18 cellular contexts compared by ENCODE assay signal in genomic region chr7:47150497-47151260, GRCh38.
"Had no signal": no experiment of that assay in that cellular context is flagged by ENCODE, and none has a peak within 500 bp of the region (broad histone marks: within the 10 kb centered on the region; RNA-seq: fewer than 3 reads in every experiment).

No MANE protein-coding gene starts in this region.

- H3K36me3 Mint-ChIP-seq: activated naive CD8-positive, alpha-beta T cell treated with anti-CD3 and anti-CD28 coated beads for 36 hours; neural progenitor cell; stimulated activated naive B cell treated with anti-CD40 and anti-IgM and Interleukin-4, amounts not matched to agents 10 μg/mL and 1 μg/mL and 100 μg/mL, for 72 hours had no signal

- H3K27ac Mint-ChIP-seq: activated naive CD8-positive, alpha-beta T cell treated with anti-CD3 and anti-CD28 coated beads for 36 hours; activated T-helper 1 cell treated with anti-CD3 and anti-CD28 coated beads, Interleukin-12 subunit alpha, Interleukin-12 subunit beta, Interleukin-2, Interleukin-4 antibody, amounts not matched to agents 30 ng/mL and 10 ng/mL and 1 ng/mL, durations not matched to agents 14 hours and 24 hours and 36 hours; dendritic cell treated with granulocyte-macrophage colony-stimulating factor and Interleukin-4, amounts not matched to agents 40 ng/mL and 50 ng/mL, for 4 days; neural progenitor cell had no signal

- H3K9me3 ChIP-seq: breast epithelium, heart right ventricle, lower lobe of right lung, pancreas, thyroid gland had no signal

- H3K4me1 ChIP-seq: breast epithelium, neural progenitor cell had no signal

- DNase-seq: activated CD4-positive, alpha-beta T cell treated with anti-CD3 and anti-CD28 coated beads, Interleukin-2, amount 50 U/mL, for 1 hour; activated naive CD8-positive, alpha-beta T cell treated with anti-CD3 and anti-CD28 coated beads for 36 hours; cerebellar nuclear complex; effector memory CD4-positive, alpha-beta T cell; foreskin melanocyte; heart right ventricle; left cardiac atrium; lower lobe of right lung; pancreas; stimulated activated CD4-positive, alpha-beta T cell treated with anti-CD3 and anti-CD28 coated beads, Interleukin-2, amount 100 ng/mL, for 48 hours; stimulated activated naive B cell treated with anti-CD40 and anti-IgM and Interleukin-4, amounts not matched to agents 10 μg/mL and 1 μg/mL and 100 μg/mL, for 72 hours; T-helper 9 cell; thyroid gland had no signal

- H2AFZ ChIP-seq: neural progenitor cell had no signal

- H3K27me3 ChIP-seq: breast epithelium, heart right ventricle, neural progenitor cell, pancreas, thyroid gland had no signal

- H3K9me3 Mint-ChIP-seq: activated naive CD8-positive, alpha-beta T cell treated with anti-CD3 and anti-CD28 coated beads for 36 hours; activated T-helper 1 cell treated with anti-CD3 and anti-CD28 coated beads, Interleukin-12 subunit alpha, Interleukin-12 subunit beta, Interleukin-2, Interleukin-4 antibody, amounts not matched to agents 30 ng/mL and 10 ng/mL and 1 ng/mL, durations not matched to agents 14 hours and 24 hours and 36 hours; dendritic cell treated with granulocyte-macrophage colony-stimulating factor and Interleukin-4, amounts not matched to agents 40 ng/mL and 50 ng/mL, for 4 days; neural progenitor cell had no signal

- H3K4me3 ChIP-seq: breast epithelium, heart right ventricle, lower lobe of right lung, neural progenitor cell, pancreas, thyroid gland had no signal

- H3K4me2 ChIP-seq: neural progenitor cell had no signal

- H3K27ac ChIP-seq: breast epithelium, heart right ventricle, lower lobe of right lung, neural progenitor cell, pancreas, thyroid gland had no signal

- H3K9ac ChIP-seq: neural progenitor cell had no signal

- H3K27me3 Mint-ChIP-seq: dendritic cell treated with granulocyte-macrophage colony-stimulating factor and Interleukin-4, amounts not matched to agents 40 ng/mL and 50 ng/mL, for 4 days; stimulated activated naive B cell treated with anti-CD40 and anti-IgM and Interleukin-4, amounts not matched to agents 10 μg/mL and 1 μg/mL and 100 μg/mL, for 72 hours had no signal

- H3K36me3 ChIP-seq: breast epithelium, heart right ventricle, lower lobe of right lung, neural progenitor cell, pancreas, thyroid gland had no signal

- H3K4me1 Mint-ChIP-seq: activated naive CD8-positive, alpha-beta T cell treated with anti-CD3 and anti-CD28 coated beads for 36 hours had no signal

- ATAC-seq: activated CD4-positive, CD25-positive, alpha-beta regulatory T cell treated with anti-CD3 and anti-CD28 coated beads, Interleukin-2, amount 50 U/mL, for 24 hours; heart right ventricle; left cardiac atrium; lower lobe of right lung; pancreas had no signal

- H3K4me3 Mint-ChIP-seq: activated naive CD8-positive, alpha-beta T cell treated with anti-CD3 and anti-CD28 coated beads for 36 hours; activated T-helper 1 cell treated with anti-CD3 and anti-CD28 coated beads, Interleukin-12 subunit alpha, Interleukin-12 subunit beta, Interleukin-2, Interleukin-4 antibody, amounts not matched to agents 30 ng/mL and 10 ng/mL and 1 ng/mL, durations not matched to agents 14 hours and 24 hours and 36 hours; dendritic cell treated with granulocyte-macrophage colony-stimulating factor and Interleukin-4, amounts not matched to agents 40 ng/mL and 50 ng/mL, for 4 days; neural progenitor cell had no signal
